ENCODE assay signal across 11 cellular contexts in the genomic region with DNA sequence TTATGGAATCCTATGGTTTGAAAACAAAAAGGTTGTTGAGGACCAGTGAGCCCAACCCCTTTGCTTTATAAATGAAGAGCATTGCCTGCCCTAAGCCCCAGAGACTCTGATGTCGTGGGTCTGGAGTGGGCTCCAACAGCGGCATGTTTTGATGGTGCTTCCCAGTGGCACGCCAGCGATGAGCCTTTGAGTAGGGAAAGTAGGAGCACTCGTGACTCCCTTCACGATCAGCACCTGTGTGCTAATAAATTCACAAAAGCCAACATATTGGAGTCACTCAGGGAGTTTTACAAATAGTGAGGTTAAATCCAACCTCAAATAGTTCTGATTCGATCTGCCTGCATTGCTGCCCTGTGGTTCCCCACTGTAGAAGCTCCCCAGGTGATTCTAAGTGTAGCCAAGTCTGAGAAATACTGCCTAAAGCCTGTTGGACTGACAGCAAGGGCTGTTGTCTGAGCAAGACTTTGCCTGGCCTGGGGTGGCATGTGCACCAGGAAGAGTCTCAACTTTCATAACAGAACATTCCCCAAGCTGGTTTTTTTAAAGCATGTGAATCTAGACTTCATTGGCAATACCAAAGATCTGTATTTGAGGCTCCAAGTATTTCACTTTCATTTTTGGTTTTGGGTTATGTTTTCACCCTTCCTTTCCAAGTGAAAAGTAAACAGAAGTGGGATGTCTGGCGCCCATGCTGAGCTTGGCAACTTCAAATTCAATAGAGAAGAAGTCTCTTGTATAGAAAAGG. TPM values are rescaled to one million over a fixed set of nuclear protein-coding genes. Genes with fewer than 3 reads are reported as not detected.
DNase-seq lines count a peak whose midpoint lies in the region; TF ChIP-seq lines count a peak whose summit lies in the region.
"Had no signal": no experiment of that assay in that cellular context is flagged by ENCODE, and none has a peak within 500 bp of the region (broad histone marks: within the 10 kb centered on the region; RNA-seq: fewer than 3 reads in every experiment).

No MANE protein-coding gene starts in this region.

- CTCF ChIA-PET in GM10248 (lab: Yijun Ruan, JAX), result no interaction called here

- no peaks in the 10 kb centered on the region for H3K79me2 ChIP-seq in H9 (ENCODE audit: insufficient read depth, low read length)

- no peaks in the 10 kb centered on the region; a peak in 1 of 5 replicates for H3K9me3 Mint-ChIP-seq in H9

- H4K20me1 ChIP-seq in BLaER1, result no peaks in the 10 kb centered on the region
- no peaks in the 10 kb centered on the region for H4K20me1 ChIP-seq in H9 (ENCODE audit: control insufficient read depth, insufficient read depth, insufficient read length)

- DNase-seq in H9 (peak; percentile 33), astrocyte of the cerebellum (ENCODE audit: low read depth) (peak; percentile 8), GM10248 (ENCODE audit: extremely low spot score) (no peak), NCI-H1694 treated with DMSO at 0.1 percent for 48 hours (lab: John Stamatoyannopoulos, UW) (no peak), cortex of kidney (lab: John Stamatoyannopoulos, UW) (no peak), amniotic stem cell (lab: John Stamatoyannopoulos, UW) (no peak)
- DNase-seq: activated effector memory CD4-positive, alpha-beta T cell treated with Interleukin-2 at 50 U/mL for 16 hours; hippocampal formation; stimulated activated CD4-positive, alpha-beta T cell treated with anti-CD3 and anti-CD28 coated beads, Interleukin-1b, Interleukin-23, amount 100 ng/mL, for 48 hours had no signal

- no peak overlapping the region for H3K23ac ChIP-seq in H9 (ENCODE audit: insufficient read length, low read depth, low read length)

- no peak overlapping the region for H2BK20ac ChIP-seq in H9 (ENCODE audit: low read depth, low read length, poor library complexity, severe bottlenecking)

- no peak overlapping the region for H3K14ac ChIP-seq in H9 (ENCODE audit: insufficient read depth, low read length)

- no peaks in the 10 kb centered on the region for H3K23me2 ChIP-seq in H9 (ENCODE audit: insufficient read length, low read depth, low read length, poor library complexity, severe bottlenecking)

- no peak overlapping the region for H2BK5ac ChIP-seq in H9 (ENCODE audit: insufficient read length, low read length)

- peak overlapping the region; percentile 14 for H3K4me2 ChIP-seq in BLaER1
- H3K4me2 ChIP-seq in H9 (ENCODE audit: insufficient read depth, insufficient read length, low read length), result no peak overlapping the region

- H4K5ac ChIP-seq in H9 (ENCODE audit: insufficient read length, low read depth, low read length), result no peak overlapping the region

- no peaks in the 10 kb centered on the region for H3K79me1 ChIP-seq in H9 (ENCODE audit: insufficient read depth, low read depth, low read length, poor library complexity, severe bottlenecking)

- H3K4me1 Mint-ChIP-seq in H9, result peaks cover 31 to 34% of the 10 kb centered on the region in 2 experiments

- no peak overlapping the region for H2AFZ ChIP-seq in H9 (ENCODE audit: low read length)

- H2BK12ac ChIP-seq in H9 (ENCODE audit: insufficient read length, low read depth, low read length), result no peak overlapping the region

- H3K4me3 Mint-ChIP-seq in H9, result no peak overlapping the region

- H3K36me3 ChIP-seq in BLaER1 (no peaks in the 10 kb centered on the region), mucosa of stomach (ENCODE audit: control insufficient read depth, insufficient read depth, low read length) (no peaks in the 10 kb centered on the region)

- H4K91ac ChIP-seq in H9 (ENCODE audit: insufficient read length, low read depth, low read length), result no peak overlapping the region

- in situ Hi-C loops in astrocyte of the cerebellum (cut with HindIII; ENCODE audit: low sequenced_read_pairs), result no loop called here

- H3K36me3 Mint-ChIP-seq in H9 (ENCODE audit: insufficient read depth in 1 of 3, low read depth in 3 of 3), result no peaks in the 10 kb centered on the region

- H3K9ac ChIP-seq in BLaER1 (no peak overlapping the region), H9 (ENCODE audit: extremely low read depth, insufficient read length, low read length) (no peak overlapping the region), mucosa of stomach (ENCODE audit: low read length) (peak overlapping the region; percentile 13)

- H3K27ac ChIP-seq in BLaER1 (no peak overlapping the region), H9 (ENCODE audit: insufficient read length, low read depth, low read length) (no peak overlapping the region)

- H3K27ac Mint-ChIP-seq in H9, result 0 out of 7 replicates have a peak overlapping the region, but pooled peaks of 1 of the 3 experiments have one; percentile 15

- H2BK15ac ChIP-seq in H9 (ENCODE audit: low read depth, low read length), result no peak overlapping the region

- H3K4me1 ChIP-seq in BLaER1, result peaks cover 45% of the 10 kb centered on the region
- H3K4me1 ChIP-seq in H9 (ENCODE audit: insufficient read depth, low read length), result peaks cover 10% of the 10 kb centered on the region; the same call in 1 of the 2 replicates
- H3K4me1 ChIP-seq in mucosa of stomach (ENCODE audit: control insufficient read depth, insufficient read depth, low read length), result peaks cover 29% of the 10 kb centered on the region

- H3K9me3 ChIP-seq in BLaER1 (no peaks in the 10 kb centered on the region), H9 (ENCODE audit: control insufficient read depth, low read depth, low read length) (no peaks in the 10 kb centered on the region), mucosa of stomach (ENCODE audit: control insufficient read depth, low read length) (no peaks in the 10 kb centered on the region)

- no peak overlapping the region for H3K56ac ChIP-seq in H9 (ENCODE audit: insufficient read length, low read depth, low read length)

- no peak overlapping the region for H3K18ac ChIP-seq in H9 (ENCODE audit: insufficient read length, low read depth, low read length)

- no peak overlapping the region for H4K8ac ChIP-seq in H9 (replicated peaks; ENCODE audit: insufficient read length, low read depth, low read length)

- H3K27me3 ChIP-seq in BLaER1 (no peaks in the 10 kb centered on the region), H9 (ENCODE audit: insufficient read depth, low read length) (no peaks in the 10 kb centered on the region), mucosa of stomach (ENCODE audit: control insufficient read depth, insufficient read depth, low read length) (no peaks in the 10 kb centered on the region)

- H3K27me3 Mint-ChIP-seq in H9 (ENCODE audit: low read depth), result peaks cover 2% of the 10 kb centered on the region; the same call in 1 of the 2 replicates

- no peak overlapping the region for H2AK5ac ChIP-seq in H9 (ENCODE audit: insufficient read length, low read length)

- H3T11ph ChIP-seq in H9 (ENCODE audit: low read length), result no peak overlapping the region

- WGBS in H9 (ENCODE audit: extremely low coverage, insufficient read length, low lambda C conversion rate), result no CpG with 5 or more reads among the region's 8 CpGs

- H3K4me3 ChIP-seq in BLaER1, result no peak overlapping the region
- no peak overlapping the region for H3K4me3 ChIP-seq in astrocyte of the cerebellum (ENCODE audit: low read depth, low read length)
- no peak overlapping the region for H3K4me3 ChIP-seq in mucosa of stomach (ENCODE audit: low read length)

- POLR2A ChIA-PET in GM10248 (lab: Yijun Ruan, JAX), result no interaction called here

- no peak overlapping the region for H2BK120ac ChIP-seq in H9 (ENCODE audit: low read depth, low read length, poor library complexity, severe bottlenecking)

- TF ChIP-seq CTCF in H9 (conservative IDR thresholded peaks at IDR 0.05) (no peak), astrocyte of the cerebellum (IDR thresholded peaks at IDR 0.05; ENCODE audit: low read depth, low read length, missing control alignments) (no peak), GM10248 (IDR thresholded peaks at IDR 0.05; ENCODE audit: control extremely low read depth, extremely low read depth, low read depth, missing control alignments) (no peak)

- H3K4ac ChIP-seq in H9 (ENCODE audit: low read depth, low read length), result no peak overlapping the region

RNA-seq across cellular contexts. Expression of a gene that starts 9.9 kb away (rescaled TPM):
- total RNA-seq in H9 (2021), result not detected in 2 replicates

RNA-seq across cellular contexts. Expression of a gene that starts 26.4 kb away (rescaled TPM):
- total RNA-seq in H9 (2021), result not detected in 2 replicates

RNA-seq across cellular contexts. Expression of a gene that starts 26.7 kb away (rescaled TPM):
- total RNA-seq in H9 (2021), result not detected in 2 replicates

Comparison
In these comparisons a context has a peak if more than half of its experiments do, and no peak if none do; other contexts are left out.
1. DNase-seq: peak in H9 (single experiment) and astrocyte of the cerebellum (single experiment); none in GM10248 (single experiment), NCI-H1694 treated with DMSO at 0.1 percent for 48 hours (single experiment), cortex of kidney (single experiment) and amniotic stem cell (single experiment).